ENCODE assay signal across 1 cellular context in genomic region chr11:72806378-72806777, GRCh38.
TF ChIP-seq lines count a peak whose summit lies in the region.

No MANE protein-coding gene starts in this region.

TF ChIP-seq in K562, 482 proteins besides CTCF, POLR2A, EP300 and RAD21:
- TF ChIP-seq ZNF316 (IDR thresholded peaks at IDR 0.05) = peak; percentile 25; the same call in 1 of the 2 replicates
- TF ChIP-seq, protein P1, sequence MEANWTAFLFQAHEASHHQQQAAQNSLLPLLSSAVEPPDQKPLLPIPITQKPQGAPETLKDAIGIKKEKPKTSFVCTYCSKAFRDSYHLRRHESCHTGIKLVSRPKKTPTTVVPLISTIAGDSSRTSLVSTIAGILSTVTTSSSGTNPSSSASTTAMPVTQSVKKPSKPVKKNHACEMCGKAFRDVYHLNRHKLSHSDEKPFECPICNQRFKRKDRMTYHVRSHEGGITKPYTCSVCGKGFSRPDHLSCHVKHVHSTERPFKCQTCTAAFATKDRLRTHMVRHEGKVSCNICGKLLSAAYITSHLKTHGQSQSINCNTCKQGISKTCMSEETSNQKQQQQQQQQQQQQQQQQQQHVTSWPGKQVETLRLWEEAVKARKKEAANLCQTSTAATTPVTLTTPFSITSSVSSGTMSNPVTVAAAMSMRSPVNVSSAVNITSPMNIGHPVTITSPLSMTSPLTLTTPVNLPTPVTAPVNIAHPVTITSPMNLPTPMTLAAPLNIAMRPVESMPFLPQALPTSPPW (CRISPR knock-in tag; IDR thresholded peaks at IDR 0.05) = peak; percentile 42; the same call in 1 of the 2 replicates
- TF ChIP-seq ZNF766 (CRISPR knock-in tag; conservative IDR thresholded peaks at IDR 0.05) = peak; percentile 77
- 0 out of 4 replicates have a peak, but pooled peaks of 1 of the 2 experiments have one; percentile 17 for TF ChIP-seq TRIM24 (IDR thresholded peaks at IDR 0.05)
- TF ChIP-seq, protein P2, sequence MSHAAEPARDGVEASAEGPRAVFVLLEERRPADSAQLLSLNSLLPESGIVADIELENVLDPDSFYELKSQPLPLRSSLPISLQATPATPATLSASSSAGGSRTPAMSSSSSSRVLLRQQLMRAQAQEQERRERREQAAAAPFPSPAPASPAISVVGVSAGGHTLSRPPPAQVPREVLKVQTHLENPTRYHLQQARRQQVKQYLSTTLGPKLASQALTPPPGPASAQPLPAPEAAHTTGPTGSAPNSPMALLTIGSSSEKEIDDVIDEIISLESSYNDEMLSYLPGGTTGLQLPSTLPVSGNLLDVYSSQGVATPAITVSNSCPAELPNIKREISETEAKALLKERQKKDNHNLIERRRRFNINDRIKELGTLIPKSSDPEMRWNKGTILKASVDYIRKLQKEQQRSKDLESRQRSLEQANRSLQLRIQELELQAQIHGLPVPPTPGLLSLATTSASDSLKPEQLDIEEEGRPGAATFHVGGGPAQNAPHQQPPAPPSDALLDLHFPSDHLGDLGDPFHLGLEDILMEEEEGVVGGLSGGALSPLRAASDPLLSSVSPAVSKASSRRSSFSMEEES (CRISPR knock-in tag; IDR thresholded peaks at IDR 0.05) = peak; percentile 63
TF ChIP-seq in K562: peak in this region for 5; not testable (repeated sequence) for 477.
